In genomic region chr5:171692936-171693335, GRCh38 we compare ENCODE assay signal across 25 cellular contexts.
DNase-seq lines count a peak whose midpoint lies in the region; ATAC-seq, FAIRE-seq and TF ChIP-seq lines count a peak whose summit lies in the region.
"Had no signal": no experiment of that assay in that cellular context is flagged by ENCODE, and none has a peak within 500 bp of the region (broad histone marks: within the 10 kb centered on the region; RNA-seq: fewer than 3 reads in every experiment).

No MANE protein-coding gene starts in this region.

- TF ChIP-seq RAD21 in HepG2 (CRISPR knock-in tag; IDR thresholded peaks at IDR 0.05) (no peak), K562 (CRISPR knock-in tag; conservative IDR thresholded peaks at IDR 0.05 in 1 of 2, IDR thresholded peaks at IDR 0.05 in 1 of 2) (no peak)

- H3K9me3 ChIP-seq in HepG2 (ENCODE audit: low read length): no peaks in the 10 kb centered on the region
- H3K9me3 ChIP-seq in right lobe of liver: no peaks in the 10 kb centered on the region
- H3K9me3 ChIP-seq in K562 (replicated peaks; ENCODE audit: control insufficient read depth, insufficient read depth, low read depth, low read length): 0 out of 2 replicates have a peak, but pooled peaks cover 2% of the 10 kb centered on the region
- H3K9me3 ChIP-seq in psoas muscle: no peaks in the 10 kb centered on the region
- H3K9me3 ChIP-seq: BLaER1 had no signal

- no peaks in the 10 kb centered on the region for H3K79me2 ChIP-seq in HepG2 (ENCODE audit: insufficient read depth, low read length)
- H3K79me2 ChIP-seq in K562 (ENCODE audit: control insufficient read depth, insufficient read depth, low read length): no peaks in the 10 kb centered on the region

- FAIRE-seq in HepG2 (lab: Jason Lieb, UNC): no peak
- FAIRE-seq in K562 (lab: Jason Lieb, UNC): no peak
- FAIRE-seq: GM12878, GM12892, GM18507 had no signal

- H2AFZ ChIP-seq in HepG2 (ENCODE audit: low read length): no peak overlapping the region
- H2AFZ ChIP-seq in K562 (ENCODE audit: low read depth, low read length): no peak overlapping the region

- H3K27ac Mint-ChIP-seq in activated CD4-positive, alpha-beta memory T cell treated with anti-CD3 and anti-CD28 coated beads for 36 hours: no peak overlapping the region
- H3K27ac Mint-ChIP-seq: CD14-positive monocyte; CD4-positive, alpha-beta memory T cell; CD4-positive, CD25-positive, alpha-beta regulatory T cell; CD8-positive, alpha-beta memory T cell had no signal

- DNase-seq in HepG2 (ENCODE audit: low spot score) (no peak), right lobe of liver (no peak), K562 (ENCODE audit: extremely low read depth in 1 of 4, low spot score in 3 of 4) (no peak), islet precursor cell (peak; percentile 5), psoas muscle (no peak)
- DNase-seq in activated CD4-positive, alpha-beta memory T cell treated with anti-CD3 and anti-CD28 coated beads for 36 hours: no peak
- DNase-seq: ACHN; BE2C; C1 segment of cervical spinal cord; CD4-positive, alpha-beta memory T cell; CD4-positive, CD25-positive, alpha-beta regulatory T cell; CD8-positive, alpha-beta memory T cell; COR-L47; DMS 273 treated with DMSO at 0.1 percent for 48 hours; DMS153; DMS79; DND-41; EL; GDM1 had no signal

- H3K9me1 ChIP-seq in K562 (ENCODE audit: control insufficient read depth, insufficient read depth, low read length): no peaks in the 10 kb centered on the region

- BruUV-seq in HepG2 (replicated peaks; lab: Mats Ljungman, UMichigan): no TSS peak
- no TSS peak for BruUV-seq in K562 (replicated peaks; lab: Mats Ljungman, UMichigan)

- H3K4me3 Mint-ChIP-seq in activated CD4-positive, alpha-beta memory T cell treated with anti-CD3 and anti-CD28 coated beads for 36 hours: no peak overlapping the region
- H3K4me3 Mint-ChIP-seq: CD14-positive monocyte; CD4-positive, alpha-beta memory T cell; CD4-positive, CD25-positive, alpha-beta regulatory T cell; CD8-positive, alpha-beta memory T cell had no signal

- no peaks in the 10 kb centered on the region for H3K9me3 Mint-ChIP-seq in activated CD4-positive, alpha-beta memory T cell treated with anti-CD3 and anti-CD28 coated beads for 36 hours
- H3K9me3 Mint-ChIP-seq: CD14-positive monocyte; CD8-positive, alpha-beta memory T cell had no signal

- POLR2A ChIA-PET in HepG2 (lab: Yijun Ruan, JAX): no interaction called here
- POLR2A ChIA-PET in K562 (lab: Yijun Ruan, JAX): no interaction called here
- POLR2A ChIA-PET in activated CD4-positive, alpha-beta memory T cell treated with anti-CD3 and anti-CD28 coated beads for 36 hours (lab: Charles Lee): no interaction called here

- TF ChIP-seq CTCF in HepG2 (CRISPR knock-in tag; IDR thresholded peaks at IDR 0.05) (no peak), right lobe of liver (IDR thresholded peaks at IDR 0.05) (no peak), K562 (IDR thresholded peaks at IDR 0.05 in 2 of 3, conservative IDR thresholded peaks at IDR 0.05 in 1 of 3; ENCODE audit: insufficient read depth in 2 of 3, low read depth in 1 of 3, low read length in 3 of 3) (no peak), psoas muscle (IDR thresholded peaks at IDR 0.05) (no peak)

- H3K36me3 ChIP-seq in HepG2 (replicated peaks in 1 of 2; ENCODE audit: control insufficient read depth in 1 of 2, insufficient read depth in 2 of 2, low read length in 2 of 2): no peaks in the 10 kb centered on the region
- no peaks in the 10 kb centered on the region for H3K36me3 ChIP-seq in right lobe of liver
- no peaks in the 10 kb centered on the region for H3K36me3 ChIP-seq in K562 (ENCODE audit: control insufficient read depth, insufficient read depth, low read length)
- no peaks in the 10 kb centered on the region for H3K36me3 ChIP-seq in psoas muscle (ENCODE audit: insufficient read depth in 1 of 2, low read depth in 1 of 2)
- H3K36me3 ChIP-seq: BE2C, BLaER1 had no signal

- ATAC-seq in HepG2 (no peak), right lobe of liver (no peak), K562 (no peak), psoas muscle (no peak)
- ATAC-seq: GM12878 had no signal

- no peaks in the 10 kb centered on the region for H3K27me3 Mint-ChIP-seq in activated CD4-positive, alpha-beta memory T cell treated with anti-CD3 and anti-CD28 coated beads for 36 hours
- H3K27me3 Mint-ChIP-seq: CD4-positive, CD25-positive, alpha-beta regulatory T cell had no signal

- in situ Hi-C loops in HepG2 (cut with HindIII; ENCODE audit: extremely low pct_ligation_motif_present, low pct_unique_long_range_greater_than_20kb) (no loop called here), K562 (cut with MboI) (no loop called here)

- CTCF ChIA-PET in HepG2 (lab: Yijun Ruan, JAX; ENCODE audit: low intra/inter-chr PET ratio, low total read pairs) (no interaction called here), K562 (lab: Yijun Ruan, JAX; ENCODE audit: low intra/inter-chr PET ratio) (no interaction called here)
- CTCF ChIA-PET in activated CD4-positive, alpha-beta memory T cell treated with anti-CD3 and anti-CD28 coated beads for 36 hours (lab: Charles Lee): no interaction called here

- 3% methylated on average over 4 of the region's 4 CpGs for WGBS in HepG2 (ENCODE audit: low lambda C conversion rate)
- 65% methylated on average over 4 of the region's 4 CpGs for WGBS in right lobe of liver (ENCODE audit: insufficient coverage, low coverage, low lambda C conversion rate, missing lambda C conversion rate)
- WGBS in K562 (ENCODE audit: insufficient coverage, low coverage, missing lambda C conversion rate): 0% methylated on average over 4 of the region's 4 CpGs
- 77 to 87% (median 81%) methylated on average over 4 of the region's 4 CpGs for WGBS in psoas muscle, 3 donors

- no peak for TF ChIP-seq POLR2A in HepG2 (IDR thresholded peaks at IDR 0.05; ENCODE audit: insufficient read depth in 1 of 2, low read depth in 2 of 2, low read length in 2 of 2)
- TF ChIP-seq POLR2A in right lobe of liver (IDR thresholded peaks at IDR 0.05): no peak
- no peak for TF ChIP-seq POLR2A in K562 (conservative IDR thresholded peaks at IDR 0.05)

- no peak for TF ChIP-seq EP300 in HepG2 (IDR thresholded peaks at IDR 0.05; ENCODE audit: low read depth in 2 of 2, low read length in 2 of 2)
- TF ChIP-seq EP300 in HepG2 (CRISPR knock-in tag; IDR thresholded peaks at IDR 0.05; ENCODE audit: borderline replicate concordance): no peak
- TF ChIP-seq EP300 in K562 (IDR thresholded peaks at IDR 0.05; ENCODE audit: low read length): no peak

- H3K27ac ChIP-seq in HepG2 (ENCODE audit: extremely low read length, insufficient read depth, low read length) (no peak overlapping the region), right lobe of liver (no peak overlapping the region), K562 (ENCODE audit: extremely low read depth, low read depth, low read length) (no peak overlapping the region), psoas muscle (no peak overlapping the region)
- H3K27ac ChIP-seq: 22Rv1, BLaER1 had no signal

- no peaks in the 10 kb centered on the region for H3K4me1 Mint-ChIP-seq in activated CD4-positive, alpha-beta memory T cell treated with anti-CD3 and anti-CD28 coated beads for 36 hours (ENCODE audit: low read depth)
- H3K4me1 Mint-ChIP-seq: CD14-positive monocyte; CD4-positive, alpha-beta memory T cell; CD4-positive, CD25-positive, alpha-beta regulatory T cell; CD8-positive, alpha-beta memory T cell had no signal

- no peaks in the 10 kb centered on the region for H4K20me1 ChIP-seq in HepG2 (ENCODE audit: insufficient read depth, low read length)
- 0 out of 2 replicates have a peak, but pooled peaks cover 2% of the 10 kb centered on the region for H4K20me1 ChIP-seq in K562 (replicated peaks; ENCODE audit: control insufficient read depth, insufficient read depth, low read length)
- H4K20me1 ChIP-seq: BLaER1 had no signal

- no peaks in the 10 kb centered on the region for H3K4me1 ChIP-seq in HepG2 (ENCODE audit: insufficient read depth, low read length)
- H3K4me1 ChIP-seq in right lobe of liver: no peaks in the 10 kb centered on the region
- H3K4me1 ChIP-seq in K562 (replicated peaks in 1 of 2; ENCODE audit: control insufficient read depth in 2 of 2, insufficient read depth in 2 of 2, low read length in 2 of 2): no peaks in the 10 kb centered on the region
- H3K4me1 ChIP-seq in psoas muscle: no peaks in the 10 kb centered on the region
- H3K4me1 ChIP-seq: BE2C, BLaER1 had no signal

- H3K27me3 ChIP-seq in HepG2 (ENCODE audit: control insufficient read depth in 1 of 2, insufficient read depth in 2 of 2, low read length in 2 of 2) (peaks cover 0 to 12% of the 10 kb centered on the region in 2 experiments; a peak in 2 of 5 replicates), right lobe of liver (no peaks in the 10 kb centered on the region), K562 (ENCODE audit: control insufficient read depth in 2 of 2, insufficient read depth in 2 of 2, low read length in 2 of 2) (peaks cover 4 to 8% of the 10 kb centered on the region in 2 experiments; a peak in 4 of 5 replicates), psoas muscle (ENCODE audit: insufficient read depth in 3 of 3, low read length in 2 of 3) (no peaks in the 10 kb centered on the region)
- H3K27me3 ChIP-seq: BE2C, BLaER1 had no signal

- no peaks in the 10 kb centered on the region for H3K36me3 Mint-ChIP-seq in activated CD4-positive, alpha-beta memory T cell treated with anti-CD3 and anti-CD28 coated beads for 36 hours
- H3K36me3 Mint-ChIP-seq: CD14-positive monocyte; CD4-positive, alpha-beta memory T cell; CD4-positive, CD25-positive, alpha-beta regulatory T cell; CD8-positive, alpha-beta memory T cell had no signal

- intact Hi-C loops in HepG2 (cut with micrococcal nuclease; ENCODE audit: unreplicated experiment): no loop called here
- intact Hi-C loops in right lobe of liver (cut with DNase I): no loop called here
- intact Hi-C loops in K562 (cut with micrococcal nuclease): no loop called here
- intact Hi-C loops in activated CD4-positive, alpha-beta memory T cell treated with anti-CD3 and anti-CD28 coated beads for 36 hours (cut with micrococcal nuclease): no loop called here
- intact Hi-C loops in psoas muscle (cut with DNase I): no loop called here

- H3K4me2 ChIP-seq in HepG2 (ENCODE audit: low read depth, low read length): no peak overlapping the region
- no peak overlapping the region for H3K4me2 ChIP-seq in K562 (ENCODE audit: insufficient read depth, low read length)
- H3K4me2 ChIP-seq: BLaER1 had no signal

- H3K4me3 ChIP-seq in HepG2 (replicated peaks in 1 of 3; ENCODE audit: insufficient read depth in 1 of 3, low read depth in 2 of 3, low read length in 3 of 3) (no peak overlapping the region), right lobe of liver (no peak overlapping the region), K562 (no peak overlapping the region), psoas muscle (no peak overlapping the region)
- H3K4me3 ChIP-seq: BLaER1, GM12878 had no signal

- H3K9ac ChIP-seq in HepG2 (ENCODE audit: insufficient read depth, low read depth, low read length) (no peak overlapping the region), K562 (ENCODE audit: insufficient read depth in 1 of 2, low read depth in 2 of 2, low read length in 2 of 2) (no peak overlapping the region)
- H3K9ac ChIP-seq: BLaER1 had no signal

TF ChIP-seq in HepG2, 621 proteins besides CTCF, POLR2A, EP300 and RAD21 (continues in another document):
- peak; percentile 21; the same call in 1 of the 2 replicates for TF ChIP-seq ZNF768 (CRISPR knock-in tag; IDR thresholded peaks at IDR 0.05)

TF ChIP-seq in K562, 482 proteins besides CTCF, POLR2A, EP300 and RAD21 (continues in another document):
- peak; percentile 82 for TF ChIP-seq RBM25 (IDR thresholded peaks at IDR 0.05; ENCODE audit: low read depth, low read length, severe bottlenecking)
- TF ChIP-seq CREBBP (IDR thresholded peaks at IDR 0.05; ENCODE audit: low read depth, low read length): no peak

Comparison
In these comparisons a context has a peak if more than half of its experiments do, and no peak if none do; other contexts are left out.
1. Of the 241 proteins assayed by ChIP-seq in both HepG2 and K562: peak only in HepG2: none; only in K562: ZFP36; in both: none; in neither: 240.